Comparison of ENCODE assay signal across 31 cellular contexts in genomic region chr3:53780806-53781205, GRCh38.
"Had no signal": no experiment of that assay in that cellular context is flagged by ENCODE, and none has a peak within 500 bp of the region (broad histone marks: within the 10 kb centered on the region; RNA-seq: fewer than 3 reads in every experiment).

No MANE protein-coding gene starts in this region.

- H3K9ac ChIP-seq: KMS-11, SK-N-SH had no signal

- H3K27me3 ChIP-seq: adrenal gland, body of pancreas, breast epithelium, Peyer's patch, SJSA1 had no signal

- H3K36me3 ChIP-seq: breast epithelium, Peyer's patch, SJSA1 had no signal

- H3K4me2 ChIP-seq: KMS-11, SK-N-SH had no signal

- ATAC-seq: activated CD4-positive, alpha-beta T cell treated with anti-CD3 and anti-CD28 coated beads for 36 hours; activated CD4-positive, CD25-positive, alpha-beta regulatory T cell treated with anti-CD3 and anti-CD28 coated beads, Interleukin-2, amount 50 U/mL, for 24 hours; activated CD8-positive, alpha-beta T cell treated with anti-CD3 and anti-CD28 coated beads, Interleukin-2, amount 10 ng/mL, durations not matched to agents 7 days and 5 days; activated naive CD4-positive, alpha-beta T cell treated with anti-CD3 and anti-CD28 coated beads, Interleukin-2, amount 50 U/mL, for 72 hours; activated T-cell treated with anti-CD3 and anti-CD28 coated beads, Interleukin-2, amount 50 U/mL, for 4 hours; body of pancreas; PC-3 had no signal

- H3K27ac ChIP-seq: adrenal gland, body of pancreas, breast epithelium, KMS-11, Peyer's patch, SJSA1 had no signal

- H3K4me3 ChIP-seq: adrenal gland, body of pancreas, breast epithelium, Peyer's patch, SJSA1 had no signal

- H3K4me1 ChIP-seq: body of pancreas, breast epithelium, Peyer's patch, SJSA1 had no signal

- DNase-seq: activated CD4-positive, alpha-beta T cell treated with anti-CD3 and anti-CD28 coated beads for 36 hours; activated CD4-positive, alpha-beta T cell treated with anti-CD3 and anti-CD28 coated beads, Interleukin-2, amount 10 ng/mL, durations not matched to agents 7 days and 5 days; activated CD4-positive, alpha-beta T cell treated with anti-CD3 and anti-CD28 coated beads, Interleukin-2, amount 50 U/mL, for 48 hours; activated CD8-positive, alpha-beta T cell treated with anti-CD3 and anti-CD28 coated beads, Interleukin-2, amount 10 ng/mL, durations not matched to agents 7 days and 5 days; activated gamma-delta T cell treated with Interleukin-2 at 50 U/mL for 16 hours; activated naive CD4-positive, alpha-beta T cell treated with anti-CD3 and anti-CD28 coated beads for 36 hours; activated T-cell treated with anti-CD3 and anti-CD28 coated beads for 4 hours; activated T-cell treated with anti-CD3 and anti-CD28 coated beads, Interleukin-2, amount 50 U/mL, for 4 hours; adrenal gland; body of pancreas; MM.1S; MV-4-11; NCI-H1092 treated with DMSO at 0.1 percent for 48 hours; NCI-H1417; NCI-H146; NCI-H187; NCI-H2081; NCI-H2171; NCI-H510A; NCI-H526; NCI-H748 treated with DMSO at 0.1 percent for 48 hours; PC-3; Peyer's patch; RPMI8226; SHP77 treated with DMSO at 0.1 percent for 48 hours; SK-N-SH had no signal

- H3K9me3 ChIP-seq: adrenal gland, body of pancreas, breast epithelium, Peyer's patch, SJSA1, SK-N-SH had no signal
